Comparison of ENCODE assay signal across 14 cellular contexts in the genomic region with DNA sequence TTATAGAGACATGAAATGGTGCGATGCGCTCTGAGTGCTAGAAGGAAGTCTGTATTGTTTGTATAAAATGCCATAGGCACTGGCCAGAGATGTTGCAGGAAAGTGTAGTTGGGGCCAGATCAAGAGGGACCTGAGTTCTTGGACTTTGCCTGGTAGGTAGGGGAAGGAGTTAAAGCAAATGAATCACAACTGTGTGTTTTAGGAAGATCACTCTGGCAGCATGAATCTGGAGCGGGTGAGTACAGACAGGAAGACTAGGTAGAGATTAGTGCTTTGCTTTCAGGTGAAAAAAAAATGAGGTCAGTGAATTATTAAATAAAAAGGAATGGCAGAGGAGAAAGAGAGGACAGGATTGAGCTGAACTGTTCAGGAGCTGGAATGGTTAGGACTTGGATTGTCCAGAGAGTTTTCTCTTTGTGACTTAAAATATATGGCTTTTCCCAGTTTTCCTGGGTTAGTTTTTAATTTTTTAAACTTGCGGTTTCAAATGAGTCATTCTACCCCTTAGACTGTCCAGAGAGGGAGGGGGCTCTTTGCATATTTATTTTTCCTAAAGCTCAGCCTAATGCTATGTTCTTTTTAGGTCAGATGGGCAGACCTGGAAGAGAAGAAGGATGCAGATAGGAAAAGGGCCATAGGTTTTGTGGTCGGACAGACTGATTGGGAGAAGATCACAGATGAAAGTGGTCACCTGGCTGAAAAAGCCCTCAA. TPM values are rescaled to one million over a fixed set of nuclear protein-coding genes. Genes with fewer than 3 reads are reported as not detected.
DNase-seq lines count a peak whose midpoint lies in the region; ATAC-seq, FAIRE-seq and TF ChIP-seq lines count a peak whose summit lies in the region.
"Had no signal": no experiment of that assay in that cellular context is flagged by ENCODE, and none has a peak within 500 bp of the region (broad histone marks: within the 10 kb centered on the region; RNA-seq: fewer than 3 reads in every experiment).

No MANE protein-coding gene starts in this region.

- no peak for TF ChIP-seq POLR2A in GM12892 (IDR thresholded peaks at IDR 0.05; ENCODE audit: low read depth, low read length)

- peak; percentile 76 for FAIRE-seq in GM12892 (lab: Jason Lieb, UNC)
- FAIRE-seq: TTC549 had no signal

- H3K36me3 ChIP-seq in OCI-LY3 (replicated peaks; ENCODE audit: low read depth, low read length) (peaks cover 15% of the 10 kb centered on the region), osteoblast (ENCODE audit: insufficient read depth, low read length) (peaks cover 6% of the 10 kb centered on the region)

- H3K4me1 Mint-ChIP-seq in effector memory CD8-positive, alpha-beta T cell (ENCODE audit: low read depth in 2 of 2), result peaks cover 16 to 24% of the 10 kb centered on the region in 2 donors

- no peak overlapping the region for H2AFZ ChIP-seq in OCI-LY3 (ENCODE audit: low read depth, low read length)
- H2AFZ ChIP-seq in osteoblast (ENCODE audit: low read length), result no peak overlapping the region

- H3K27ac ChIP-seq in OCI-LY3 (ENCODE audit: low read length) (peak overlapping the region; percentile 78), osteoblast (ENCODE audit: low read depth, low read length) (no peak overlapping the region), foreskin keratinocyte (no peak overlapping the region)
- H3K27ac ChIP-seq: right lobe of liver had no signal

- DNase-seq in GM12892 (ENCODE audit: insufficient read length) (no peak), osteoblast (ENCODE audit: insufficient read length, low spot score, missing footprints) (no peak), NCI-H2171 (lab: John Stamatoyannopoulos, UW) (no peak), foreskin keratinocyte (no peak), islet precursor cell (no peak)
- no peak for DNase-seq in effector memory CD8-positive, alpha-beta T cell
- DNase-seq: erythroblast, NCI-H2227 treated with DMSO at 0.1 percent for 48 hours, right lobe of liver had no signal

- H3K4me3 ChIP-seq in OCI-LY3 (ENCODE audit: low read length) (peak overlapping the region; percentile 49; the same call in 1 of the 2 replicates), osteoblast (ENCODE audit: insufficient read depth, low read length) (no peak overlapping the region)
- H3K4me3 ChIP-seq: cardiac muscle cell, Peyer's patch, right lobe of liver had no signal

- TF ChIP-seq CTCF in OCI-LY3 (IDR thresholded peaks at IDR 0.05; ENCODE audit: low read depth, low read length), result no peak
- no peak for TF ChIP-seq CTCF in osteoblast (IDR thresholded peaks at IDR 0.05; ENCODE audit: extremely low read depth, low read depth, low read length)
- no peak for TF ChIP-seq CTCF in foreskin keratinocyte (conservative IDR thresholded peaks at IDR 0.05)

- H3K36me3 Mint-ChIP-seq in effector memory CD8-positive, alpha-beta T cell (ENCODE audit: insufficient read depth), result peaks cover 4% of the 10 kb centered on the region

- H3K9me3 Mint-ChIP-seq in effector memory CD8-positive, alpha-beta T cell, result no peaks in the 10 kb centered on the region

- ATAC-seq in effector memory CD8-positive, alpha-beta T cell (replicated peaks), result no peak
- no peak for ATAC-seq in foreskin keratinocyte

- H3K27me3 ChIP-seq in OCI-LY3 (ENCODE audit: low read depth, low read length) (no peaks in the 10 kb centered on the region), osteoblast (ENCODE audit: insufficient read depth, low read length) (no peaks in the 10 kb centered on the region), foreskin keratinocyte (no peaks in the 10 kb centered on the region)
- H3K27me3 ChIP-seq: cardiac muscle cell, Peyer's patch, right lobe of liver had no signal

- no peaks in the 10 kb centered on the region for H3K9me3 ChIP-seq in OCI-LY3 (ENCODE audit: insufficient read depth, low read length)
- H3K9me3 ChIP-seq in osteoblast (ENCODE audit: low read depth, low read length), result no peaks in the 10 kb centered on the region
- H3K9me3 ChIP-seq: Peyer's patch, right lobe of liver had no signal

- H3K4me1 ChIP-seq in OCI-LY3 (ENCODE audit: low read length), result peaks cover 53% of the 10 kb centered on the region
- H3K4me1 ChIP-seq in osteoblast (ENCODE audit: insufficient read depth, low read length), result peaks cover 34% of the 10 kb centered on the region
- no peaks in the 10 kb centered on the region for H3K4me1 ChIP-seq in foreskin keratinocyte
- H3K4me1 ChIP-seq: right lobe of liver had no signal

- H3K79me2 ChIP-seq in OCI-LY3 (ENCODE audit: low read length) (peaks cover 4% of the 10 kb centered on the region; the same call in 1 of the 2 replicates), osteoblast (ENCODE audit: insufficient read depth, low read length) (no peaks in the 10 kb centered on the region)

- no peaks in the 10 kb centered on the region for H3K27me3 Mint-ChIP-seq in effector memory CD8-positive, alpha-beta T cell

- H3K4me2 ChIP-seq in OCI-LY3 (ENCODE audit: low read length) (peak overlapping the region; percentile 73), osteoblast (ENCODE audit: insufficient read depth, low read length) (peak overlapping the region; percentile 0)

- H3K27ac Mint-ChIP-seq in effector memory CD8-positive, alpha-beta T cell, result peak overlapping the region; percentile 22 to 30

- H3K9ac ChIP-seq in OCI-LY3 (ENCODE audit: low read length), result no peak overlapping the region

- no peaks in the 10 kb centered on the region for H4K20me1 ChIP-seq in OCI-LY3 (ENCODE audit: insufficient read depth, low read length)
- no peaks in the 10 kb centered on the region for H4K20me1 ChIP-seq in osteoblast (ENCODE audit: insufficient read depth, low read length)

- H3K4me3 Mint-ChIP-seq in effector memory CD8-positive, alpha-beta T cell, result no peak overlapping the region

RNA-seq across cellular contexts. Expression of gene PROX2, which starts 41.1 kb away (rescaled TPM):
- 0.93 TPM for polyA plus RNA-seq in GM12892 (2012; ENCODE audit: missing spikeins)
- not detected in 2 replicates for total RNA-seq in osteoblast
- not detected in 2 replicates for total RNA-seq in foreskin keratinocyte
- not detected in 2 replicates for polyA plus RNA-seq in foreskin keratinocyte
- total RNA-seq: cardiac muscle cell, Peyer's patch, right lobe of liver, temporal lobe had no signal

RNA-seq across cellular contexts. Expression of gene DLST, which starts 46.9 kb away (rescaled TPM):
- 65.7 TPM for polyA plus RNA-seq in GM12892 (2012; ENCODE audit: missing spikeins)
- total RNA-seq in osteoblast, result 69.8 and 72.5 TPM in 2 replicates
- 83.2 and 84.3 TPM in 2 replicates for total RNA-seq in foreskin keratinocyte
- 64.2 and 66.8 TPM in 2 replicates for polyA plus RNA-seq in foreskin keratinocyte
